ENCODE assay signal across 1 cellular context in genomic region chr4:67892905-67893304, GRCh38.
TF ChIP-seq lines count a peak whose summit lies in the region.

No MANE protein-coding gene starts in this region.

TF ChIP-seq in IMR-90, 13 proteins besides CTCF, POLR2A, EP300 and RAD21:
- TF ChIP-seq MAZ (IDR thresholded peaks at IDR 0.05; ENCODE audit: borderline replicate concordance, low read depth, low read length) (no peak), RFX5 (IDR thresholded peaks at IDR 0.05; ENCODE audit: low read depth, low read length) (no peak), MAFK (IDR thresholded peaks at IDR 0.05; ENCODE audit: low read depth, low read length) (no peak), CHD1 (IDR thresholded peaks at IDR 0.05; ENCODE audit: low read depth, low read length) (no peak), MXI1 (IDR thresholded peaks at IDR 0.05; ENCODE audit: borderline replicate concordance, low read depth, low read length) (no peak), RCOR1 (IDR thresholded peaks at IDR 0.05; ENCODE audit: insufficient replicate concordance, low read length) (no peak), NFE2L2 (IDR thresholded peaks at IDR 0.05; ENCODE audit: low read depth, low read length) (no peak), BHLHE40 (IDR thresholded peaks at IDR 0.05; ENCODE audit: low read depth, low read length) (no peak), FOS (IDR thresholded peaks at IDR 0.05; ENCODE audit: low read depth, low read length) (no peak)
- TF ChIP-seq, protein P1, sequence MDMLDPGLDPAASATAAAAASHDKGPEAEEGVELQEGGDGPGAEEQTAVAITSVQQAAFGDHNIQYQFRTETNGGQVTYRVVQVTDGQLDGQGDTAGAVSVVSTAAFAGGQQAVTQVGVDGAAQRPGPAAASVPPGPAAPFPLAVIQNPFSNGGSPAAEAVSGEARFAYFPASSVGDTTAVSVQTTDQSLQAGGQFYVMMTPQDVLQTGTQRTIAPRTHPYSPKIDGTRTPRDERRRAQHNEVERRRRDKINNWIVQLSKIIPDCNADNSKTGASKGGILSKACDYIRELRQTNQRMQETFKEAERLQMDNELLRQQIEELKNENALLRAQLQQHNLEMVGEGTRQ (IDR thresholded peaks at IDR 0.05; ENCODE audit: low read depth, low read length) = no peak
